23 cellular contexts compared by ENCODE assay signal in genomic region chr15:34944946-34945345, GRCh38.
"Had no signal": no experiment of that assay in that cellular context is flagged by ENCODE, and none has a peak within 500 bp of the region (broad histone marks: within the 10 kb centered on the region; RNA-seq: fewer than 3 reads in every experiment).

No MANE protein-coding gene starts in this region.

- DNase-seq: activated CD4-positive, alpha-beta T cell treated with anti-CD3 and anti-CD28 coated beads for 1 hour; activated CD4-positive, alpha-beta T cell treated with anti-CD3 and anti-CD28 coated beads, Interleukin-2, amount 50 U/mL, for 1 hour; activated effector memory CD4-positive, alpha-beta T cell treated with Interleukin-2 at 50 U/mL for 16 hours; activated naive CD4-positive, alpha-beta T cell treated with anti-CD3 and anti-CD28 coated beads, Interleukin-2, amount 50 U/mL, for 16 hours; activated T-cell treated with anti-CD3 and anti-CD28 coated beads, Interleukin-2, amount 50 U/mL, for 1 hour; central memory CD4-positive, alpha-beta T cell; colonic mucosa; dorsolateral prefrontal cortex; effector memory CD8-positive, alpha-beta T cell; heart left ventricle; lower lobe of right lung; mesendoderm; naive thymus-derived CD4-positive, alpha-beta T cell; spleen; stimulated activated CD4-positive, alpha-beta T cell treated with anti-CD3 and anti-CD28 coated beads, Interleukin-4, amount 100 ng/mL, for 1 hour; stimulated activated naive CD4-positive, alpha-beta T cell; T-helper 1 cell; T-helper 9 cell; testis had no signal

- H2AFZ ChIP-seq: neural progenitor cell had no signal

- H3K27ac ChIP-seq: colonic mucosa, dorsolateral prefrontal cortex, esophagus muscularis mucosa, heart left ventricle, lower lobe of right lung, neural progenitor cell, prostate gland, spleen, testis had no signal

- H3K27me3 Mint-ChIP-seq: effector memory CD8-positive, alpha-beta T cell; naive thymus-derived CD4-positive, alpha-beta T cell; type B pancreatic cell had no signal

- H3K4me3 ChIP-seq: colonic mucosa, dorsolateral prefrontal cortex, esophagus muscularis mucosa, heart left ventricle, lower lobe of right lung, neural progenitor cell, prostate gland, spleen, testis had no signal

- ATAC-seq: effector memory CD8-positive, alpha-beta T cell; heart left ventricle; lower lobe of right lung; naive thymus-derived CD4-positive, alpha-beta T cell had no signal

- H3K27me3 ChIP-seq: colonic mucosa, dorsolateral prefrontal cortex, esophagus muscularis mucosa, heart left ventricle, neural progenitor cell, spleen, testis had no signal

- H3K4me2 ChIP-seq: neural progenitor cell had no signal

- H3K9me3 Mint-ChIP-seq: effector memory CD8-positive, alpha-beta T cell; naive thymus-derived CD4-positive, alpha-beta T cell; neural progenitor cell; type B pancreatic cell had no signal

- H3K4me3 Mint-ChIP-seq: effector memory CD8-positive, alpha-beta T cell; naive thymus-derived CD4-positive, alpha-beta T cell; neural progenitor cell; type B pancreatic cell had no signal

- H3K9ac ChIP-seq: neural progenitor cell had no signal

- H3K4me1 Mint-ChIP-seq: neural progenitor cell had no signal

- H3K4me1 ChIP-seq: colonic mucosa, esophagus muscularis mucosa, lower lobe of right lung, neural progenitor cell, prostate gland, spleen, testis had no signal

- H3K9me3 ChIP-seq: colonic mucosa, esophagus muscularis mucosa, heart left ventricle, lower lobe of right lung, prostate gland, spleen, testis had no signal

- H3K36me3 ChIP-seq: prostate gland had no signal

- H3K27ac Mint-ChIP-seq: neural progenitor cell, type B pancreatic cell had no signal
